19 cellular contexts compared by ENCODE assay signal in genomic region chr3:129070086-129070875, GRCh38. TPM values are rescaled to one million over a fixed set of nuclear protein-coding genes. Genes with fewer than 3 reads are reported as not detected.
"Had no signal": no experiment of that assay in that cellular context is flagged by ENCODE, and none has a peak within 500 bp of the region (broad histone marks: within the 10 kb centered on the region; RNA-seq: fewer than 3 reads in every experiment).

No MANE protein-coding gene starts in this region.

- H3K4me1 ChIP-seq: breast epithelium, uterus had no signal

- H3K27ac ChIP-seq: breast epithelium, gastrocnemius medialis, heart left ventricle, left lung, skin epidermis had no signal

- DNase-seq: activated CD4-positive, alpha-beta T cell treated with anti-CD3 and anti-CD28 coated beads, Interleukin-2, amount 10 ng/mL, durations not matched to agents 7 days and 5 days; activated CD4-positive, CD25-positive, alpha-beta regulatory T cell; activated naive CD4-positive, alpha-beta T cell; cerebellar nuclear complex; gastrocnemius medialis; heart left ventricle; left lung; nephron progenitor cell; occipital lobe; stimulated activated CD4-positive, alpha-beta T cell treated with anti-CD3 and anti-CD28 coated beads, Interleukin-4, amount 100 ng/mL, for 4 hours; tibial artery; uterus had no signal

- H3K4me3 ChIP-seq: breast epithelium, gastrocnemius medialis, heart left ventricle, left lung, skin epidermis, tibial artery, uterus had no signal

- H3K36me3 ChIP-seq: breast epithelium, gastrocnemius medialis, heart left ventricle, left lung, tibial artery, uterus had no signal

- H3K27me3 ChIP-seq: breast epithelium, heart left ventricle, left lung, tibial artery, uterus had no signal

- H3K9me3 ChIP-seq: breast epithelium, gastrocnemius medialis, tibial artery, uterus had no signal

RNA-seq across cellular contexts. Expression of gene GP9, which starts 9.7 kb away (rescaled TPM):
- total RNA-seq: activated CD4-positive, alpha-beta T cell treated with anti-CD3 and anti-CD28 coated beads, Interleukin-2, amount 10 ng/mL, durations not matched to agents 7 days and 5 days; activated CD8-positive, alpha-beta memory T cell treated with anti-CD3 and anti-CD28 coated beads for 36 hours; aorta; heart left ventricle; mucosa of gallbladder; occipital lobe; progenitor cell of endocrine pancreas; right cardiac atrium had no signal
